In genomic region chr16:85607331-85607765, GRCh38 we compare ENCODE assay signal across 8 cellular contexts. TPM values are rescaled to one million over a fixed set of nuclear protein-coding genes. Genes with fewer than 3 reads are reported as not detected.
DNase-seq lines count a peak whose midpoint lies in the region; ATAC-seq, FAIRE-seq and TF ChIP-seq lines count a peak whose summit lies in the region.

No MANE protein-coding gene starts in this region.

- intact Hi-C loops in testis (cut with DNase I; ENCODE audit: low total_unique reads) (no loop called here), vagina (cut with DNase I) (no loop called here)

- H3K27me3 ChIP-seq in small intestine (ENCODE audit: control insufficient read depth in 2 of 2, insufficient read depth in 2 of 2, low read length in 2 of 2) (no peaks in the 10 kb centered on the region), testis (no peaks in the 10 kb centered on the region), vagina (no peaks in the 10 kb centered on the region)

- no peak for TF ChIP-seq POLR2A in testis (IDR thresholded peaks at IDR 0.05)
- no peak for TF ChIP-seq POLR2A in vagina (IDR thresholded peaks at IDR 0.05)

- H3K36me3 ChIP-seq in small intestine (ENCODE audit: control insufficient read depth in 2 of 2, insufficient read depth in 2 of 2, low read length in 2 of 2) = no peaks in the 10 kb centered on the region
- no peaks in the 10 kb centered on the region for H3K36me3 ChIP-seq in testis (ENCODE audit: low read depth, missing control alignments)
- H3K36me3 ChIP-seq in vagina = no peaks in the 10 kb centered on the region

- DNase-seq in NCI-H1417 (lab: John Stamatoyannopoulos, UW) = peak; percentile 3 to 51 (median 19)
- DNase-seq in NCI-H1417 treated with DMSO at 0.1 percent for 48 hours (lab: John Stamatoyannopoulos, UW) = no peak
- DNase-seq in NCI-H526 treated with DMSO at 0.1 percent for 48 hours (lab: John Stamatoyannopoulos, UW) = peak; percentile 91
- DNase-seq in fibroblast of pulmonary artery (ENCODE audit: low read depth) = no peak
- DNase-seq in small intestine = peak; percentile 50
- DNase-seq in testis = no peak
- no peak for DNase-seq in vagina (ENCODE audit: extremely low spot score in 2 of 2)

- WGBS in small intestine, 3 donors = 11 to 23% (median 20%) methylated on average over 21 of the region's 21 CpGs
- 41 to 61% methylated on average over 18 to 21 of the region's 21 CpGs for WGBS in testis, 2 donors

- H3K27ac ChIP-seq in small intestine (ENCODE audit: low read depth in 1 of 2, low read length in 1 of 2) (no peak overlapping the region), testis (no peak overlapping the region), vagina (no peak overlapping the region)

- H3K4me1 ChIP-seq in small intestine (ENCODE audit: control insufficient read depth in 2 of 2, insufficient read depth in 1 of 2, low read depth in 1 of 2, low read length in 1 of 2) (peaks cover 2 to 3% of the 10 kb centered on the region in 2 donors), testis (peaks cover 56% of the 10 kb centered on the region), vagina (peaks cover 66% of the 10 kb centered on the region)

- no peak overlapping the region for H3K4me3 ChIP-seq in fibroblast of pulmonary artery (replicated peaks; ENCODE audit: low read depth, low read length)
- no peak overlapping the region for H3K4me3 ChIP-seq in small intestine (ENCODE audit: low read depth in 1 of 2, low read length in 2 of 2)
- no peak overlapping the region for H3K4me3 ChIP-seq in testis
- H3K4me3 ChIP-seq in vagina = peak overlapping the region in 1 of 2 donors; percentile 15

- FAIRE-seq in small intestine (lab: Jason Lieb, UNC) = no peak

- H3K9me3 ChIP-seq in small intestine (ENCODE audit: control insufficient read depth, low read depth) = no peaks in the 10 kb centered on the region
- H3K9me3 ChIP-seq in testis = no peaks in the 10 kb centered on the region
- H3K9me3 ChIP-seq in vagina = no peaks in the 10 kb centered on the region

- ATAC-seq in GM18519 (IDR thresholded peaks at IDR 0.05; ENCODE audit: low FRiP score, unreplicated experiment) = no peak

- TF ChIP-seq CTCF in fibroblast of pulmonary artery (IDR thresholded peaks at IDR 0.05; ENCODE audit: low read length, missing control alignments) (peak; percentile 6), testis (IDR thresholded peaks at IDR 0.05) (no peak), vagina (IDR thresholded peaks at IDR 0.05) (no peak)

RNA-seq across cellular contexts. Expression of gene GSE1, which starts 5.8 kb away (rescaled TPM):
- polyA plus RNA-seq in small intestine (10 to 100 TPM in 1 of 3 donors, 1 to 10 TPM in 2; 9.2 to 25.6 (median 9.8) TPM), testis (ENCODE audit: insufficient read depth, low read depth, low replicate concordance) (49.9 TPM)
- total RNA-seq in testis (100 to 1,000 TPM; 188 to 212 TPM), vagina (80.8 TPM)

Comparison
In these comparisons a context has a peak if more than half of its experiments do, and no peak if none do; other contexts are left out.
1. DNase-seq: peak in NCI-H1417 (3 of 3), NCI-H526 treated with DMSO at 0.1 percent for 48 hours (single experiment) and small intestine (single experiment); none in NCI-H1417 treated with DMSO at 0.1 percent for 48 hours (single experiment), fibroblast of pulmonary artery (single experiment), testis (single experiment) and vagina (0 of 2).